ENCODE assay signal across 6 cellular contexts in the genomic region with DNA sequence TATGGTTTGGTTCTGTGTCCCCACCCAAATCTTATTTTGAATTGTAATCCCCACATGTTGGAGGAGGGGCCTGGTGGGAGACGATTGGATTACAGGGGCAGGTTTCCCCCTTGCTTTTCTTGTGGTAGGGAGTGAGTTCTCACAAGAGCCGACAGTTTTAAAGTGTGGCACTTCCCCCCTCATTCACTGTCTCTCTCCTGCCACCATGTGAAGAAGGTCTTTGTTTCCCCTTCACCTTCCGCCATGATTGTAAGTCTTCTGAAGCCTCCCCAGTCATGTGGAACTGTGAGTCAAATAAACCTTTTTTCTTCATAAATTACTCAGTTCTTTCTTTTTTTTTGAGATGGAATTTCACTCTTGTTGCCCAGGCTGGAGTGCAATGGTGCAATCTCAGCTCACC.
"Had no signal": no experiment of that assay in that cellular context is flagged by ENCODE, and none has a peak within 500 bp of the region (broad histone marks: within the 10 kb centered on the region; RNA-seq: fewer than 3 reads in every experiment).

No MANE protein-coding gene starts in this region.

- DNase-seq: GDM1, GF-D8 had no signal

- FAIRE-seq: GM12891, GM12892, GM18507, GM19239 had no signal
